In genomic region chr12:69108024-69108423, GRCh38 we compare ENCODE assay signal across 18 cellular contexts.
DNase-seq lines count a peak whose midpoint lies in the region; ATAC-seq, FAIRE-seq and TF ChIP-seq lines count a peak whose summit lies in the region.
"Had no signal": no experiment of that assay in that cellular context is flagged by ENCODE, and none has a peak within 500 bp of the region (broad histone marks: within the 10 kb centered on the region; RNA-seq: fewer than 3 reads in every experiment).

No MANE protein-coding gene starts in this region.

- no peaks in the 10 kb centered on the region for H3K27me3 ChIP-seq in H7 (ENCODE audit: control insufficient read depth, insufficient read depth, low read length)
- no peaks in the 10 kb centered on the region for H3K27me3 ChIP-seq in SK-N-SH (ENCODE audit: insufficient read depth)
- H3K27me3 ChIP-seq in pancreas: no peaks in the 10 kb centered on the region
- H3K27me3 ChIP-seq in right atrium auricular region: no peaks in the 10 kb centered on the region
- H3K27me3 ChIP-seq: BLaER1, neutrophil, SJSA1 had no signal

- TF ChIP-seq CTCF in SK-N-SH (IDR thresholded peaks at IDR 0.05) (no peak; the same call in 1 of the 2 replicates), fibroblast of mammary gland (conservative IDR thresholded peaks at IDR 0.05; ENCODE audit: control insufficient read depth, insufficient read depth, low read depth, low read length) (no peak), pancreas (IDR thresholded peaks at IDR 0.05) (no peak), right atrium auricular region (IDR thresholded peaks at IDR 0.05) (no peak)

- H3K4me2 ChIP-seq in SK-N-SH: peak overlapping the region; percentile 14; the same call in 1 of the 2 replicates
- H3K4me2 ChIP-seq: BLaER1 had no signal

- POLR2A ChIA-PET in SK-N-SH (lab: Yijun Ruan, JAX): no interaction called here

- H3K9me2 ChIP-seq in SK-N-SH: no peaks in the 10 kb centered on the region

- H3K79me2 ChIP-seq in SK-N-SH (ENCODE audit: insufficient read depth): no peaks in the 10 kb centered on the region

- ATAC-seq in pancreas: peak; percentile 38 to 81 (median 75)

- CTCF ChIA-PET in SK-N-SH (lab: Yijun Ruan, JAX): interaction anchor here (0.7 to 1.3 kb wide), 2 partner anchors 38 to 278 kb away, joined by 3 read pairs; no protein-coding TSS in a partner anchor

- no peak for TF ChIP-seq RAD21 in SK-N-SH (IDR thresholded peaks at IDR 0.05; ENCODE audit: low read length)

- peaks cover 0 to 10% of the 10 kb centered on the region in 2 experiments; a peak in 2 of 4 replicates for H3K4me1 ChIP-seq in SK-N-SH (ENCODE audit: control insufficient read depth in 1 of 2, insufficient read depth in 2 of 2, low read depth in 1 of 2, low read length in 1 of 2)
- peaks cover 0 to 11% (median 9%) of the 10 kb centered on the region in 3 donors for H3K4me1 ChIP-seq in pancreas
- no peaks in the 10 kb centered on the region for H3K4me1 ChIP-seq in right atrium auricular region
- H3K4me1 ChIP-seq: SJSA1 had no signal

- H3F3A ChIP-seq in SK-N-SH (replicated peaks; ENCODE audit: insufficient read depth): no peaks in the 10 kb centered on the region

- peak overlapping the region; percentile 32; the same call in 1 of the 2 replicates for H2AFZ ChIP-seq in SK-N-SH (ENCODE audit: low read depth)
- H2AFZ ChIP-seq: GM23248 had no signal

- H3K9ac ChIP-seq in SK-N-SH: no peak overlapping the region
- H3K9ac ChIP-seq: BLaER1, GM23248 had no signal

- no peaks in the 10 kb centered on the region for H3K36me3 ChIP-seq in H7 (replicated peaks; ENCODE audit: control insufficient read depth, insufficient read depth, low read length)
- no peaks in the 10 kb centered on the region for H3K36me3 ChIP-seq in SK-N-SH (replicated peaks in 1 of 2; ENCODE audit: control insufficient read depth in 1 of 2, insufficient read depth in 2 of 2, low read length in 1 of 2)
- H3K36me3 ChIP-seq in pancreas: no peaks in the 10 kb centered on the region
- no peaks in the 10 kb centered on the region for H3K36me3 ChIP-seq in right atrium auricular region
- H3K36me3 ChIP-seq: BLaER1, neutrophil, SJSA1 had no signal

- FAIRE-seq in pancreas (lab: Jason Lieb, UNC): no peak
- FAIRE-seq: small intestine had no signal

- intact Hi-C loops in pancreas (cut with DNase I): no loop called here

- H3K27ac ChIP-seq in SK-N-SH (ENCODE audit: low read depth in 2 of 2, low read length in 1 of 2) (peak overlapping the region; percentile 10 to 30; a peak in 2 of 4 replicates), pancreas (no peak overlapping the region), right atrium auricular region (no peak overlapping the region)
- H3K27ac ChIP-seq: BLaER1, coronary artery, epithelial cell of prostate, GM23248, neutrophil, SJSA1 had no signal

- DNase-seq in H7 (peak; percentile 14), SK-N-SH (no peak), fibroblast of mammary gland (ENCODE audit: low read depth) (peak; percentile 8), pancreas (peak in 1 of 6 donors; percentile 13), COLO668 (lab: John Stamatoyannopoulos, UW; ENCODE audit: unreplicated experiment) (no peak), right atrium auricular region (ENCODE audit: low spot score) (no peak)
- no peak for DNase-seq in central memory CD4-positive, alpha-beta T cell
- DNase-seq: activated CD4-positive, alpha-beta memory T cell treated with anti-CD3 and anti-CD28 coated beads, Interleukin-2, amount 10 ng/mL, durations not matched to agents 7 days and 5 days; DMS79; GM23248; NCI-H2107; small intestine; stimulated activated naive CD4-positive, alpha-beta T cell had no signal

- H3K9me3 ChIP-seq in SK-N-SH: no peaks in the 10 kb centered on the region
- H3K9me3 ChIP-seq in pancreas: no peaks in the 10 kb centered on the region
- no peaks in the 10 kb centered on the region for H3K9me3 ChIP-seq in right atrium auricular region
- H3K9me3 ChIP-seq: BLaER1, neutrophil, SJSA1 had no signal

- 9% methylated on average over 2 of the region's 2 CpGs for WGBS in SK-N-SH (ENCODE audit: low lambda C conversion rate)
- 8% methylated on average over 2 of the region's 2 CpGs for WGBS in pancreas, 2 donors

- H4K20me1 ChIP-seq in SK-N-SH (ENCODE audit: insufficient read depth): no peaks in the 10 kb centered on the region
- H4K20me1 ChIP-seq: BLaER1 had no signal

- H3K4me3 ChIP-seq in H7 (ENCODE audit: insufficient read depth, low read depth, low read length) (no peak overlapping the region), SK-N-SH (ENCODE audit: low read depth in 2 of 2, low read length in 1 of 2) (no peak overlapping the region), fibroblast of mammary gland (ENCODE audit: control insufficient read depth, low read depth, low read length) (no peak overlapping the region), pancreas (no peak overlapping the region), right atrium auricular region (no peak overlapping the region)
- H3K4me3 ChIP-seq: BLaER1, coronary artery, GM23248, SJSA1 had no signal

- no peak for TF ChIP-seq EP300 in SK-N-SH (IDR thresholded peaks at IDR 0.05; ENCODE audit: borderline replicate concordance in 1 of 2, low read depth in 1 of 2, low read length in 1 of 2)

TF ChIP-seq in SK-N-SH, 30 proteins besides CTCF, POLR2A, EP300 and RAD21:
- TF ChIP-seq NFIC (IDR thresholded peaks at IDR 0.05; ENCODE audit: borderline replicate concordance): 0 out of 2 replicates have a peak, but pooled peaks have one; percentile 17
- TF ChIP-seq NRF1 (IDR thresholded peaks at IDR 0.05; ENCODE audit: low read depth, low read length): no peak
TF ChIP-seq in SK-N-SH: peak in this region for 1.

Comparison
In these comparisons a context has a peak if more than half of its experiments do, and no peak if none do; other contexts are left out.
1. DNase-seq: peak in H7 (single experiment) and fibroblast of mammary gland (single experiment); none in SK-N-SH (single experiment), central memory CD4-positive, alpha-beta T cell (single experiment), COLO668 (single experiment) and right atrium auricular region (single experiment).
2. H3K27ac ChIP-seq: peak in SK-N-SH (2 of 2); none in pancreas (0 of 4) and right atrium auricular region (0 of 2).